ENCODE assay signal across 8 cellular contexts in the genomic region with DNA sequence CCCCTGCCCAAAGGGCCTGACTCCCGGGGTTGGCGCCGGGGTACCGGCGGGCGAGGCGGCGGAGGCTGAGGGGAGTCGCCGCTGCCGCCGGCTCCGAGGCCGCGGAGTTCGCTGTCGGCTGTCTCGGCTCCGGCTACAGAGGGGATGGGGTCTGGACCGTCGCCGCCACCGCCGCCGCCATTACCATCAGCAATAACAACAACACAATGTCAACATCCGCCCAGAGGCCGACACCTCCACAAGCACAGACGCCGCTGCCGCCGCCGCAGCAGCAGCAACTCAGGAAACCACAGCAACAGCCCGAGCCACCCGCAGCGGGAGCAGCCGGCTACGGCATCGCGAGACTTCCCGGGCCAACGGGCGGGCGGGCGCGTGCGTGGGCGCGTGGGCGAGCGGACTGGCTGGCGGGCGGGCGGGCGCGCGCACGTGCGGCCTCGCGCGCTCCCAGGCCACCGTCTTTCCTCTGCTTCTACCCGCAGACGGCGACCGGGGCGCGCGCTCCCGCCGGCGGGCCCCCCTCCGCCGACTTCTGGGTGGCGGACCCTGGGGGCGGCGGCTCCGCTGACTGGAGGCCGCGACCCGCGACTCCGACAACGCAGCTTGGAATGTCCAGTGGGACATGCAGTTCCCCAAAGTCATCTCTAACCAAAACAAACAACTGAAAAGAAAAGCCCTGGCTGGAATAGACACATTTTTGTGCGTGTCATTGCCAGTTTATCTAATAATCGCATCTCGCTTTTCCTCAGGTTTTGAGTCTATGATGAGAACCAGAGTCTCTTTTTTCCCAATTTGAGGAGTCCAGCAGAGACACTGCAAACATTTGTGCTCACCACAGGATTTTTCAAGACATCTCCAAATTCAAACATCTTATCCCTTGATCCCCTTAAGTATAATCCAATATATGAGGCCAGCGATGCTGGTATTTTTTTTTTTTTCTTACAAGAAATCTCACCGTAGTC. TPM values are rescaled to one million over a fixed set of nuclear protein-coding genes. Genes with fewer than 3 reads are reported as not detected.
DNase-seq lines count a peak whose midpoint lies in the region; ATAC-seq and TF ChIP-seq lines count a peak whose summit lies in the region.

A gene (minus strand): TSS at position 289 of the 959 bp plus-strand sequence. CDS start 305 bp downstream, outside the sequence.

- no peak for TF ChIP-seq CTCF in GM20000 (IDR thresholded peaks at IDR 0.05; ENCODE audit: extremely low read depth, missing control alignments)
- TF ChIP-seq CTCF in lower lobe of right lung (IDR thresholded peaks at IDR 0.05) = no peak

- peak within 1 kb of the TSS; percentile 90 for H3K4me3 ChIP-seq in lower lobe of right lung

- H3K9me3 ChIP-seq in lower lobe of right lung = no peaks in the 10 kb centered on the region

- H3K36me3 ChIP-seq in lower lobe of right lung = no peaks in the 10 kb centered on the region

- intact Hi-C loops in lower lobe of right lung (cut with DNase I) = no loop called here

- peak within 1 kb of the TSS; percentile 97 for H3K27ac ChIP-seq in lower lobe of right lung

- no peaks in the 10 kb centered on the region for H3K27me3 ChIP-seq in lower lobe of right lung (ENCODE audit: low read depth)

- peak; percentile 97 for ATAC-seq in lower lobe of right lung

- peak; percentile 85 for DNase-seq in CMK (ENCODE audit: low read depth)
- peak; percentile 96 for DNase-seq in GM20000 (ENCODE audit: low spot score)
- peak; percentile 87 for DNase-seq in HT-29 (ENCODE audit: low spot score)
- peak; percentile 86 for DNase-seq in NK-92 treated with Interleukin-12 subunit alpha and Interleukin-12 subunit beta, amount 100 ng/mL, for 24 hours (lab: John Stamatoyannopoulos, UW)
- peak; percentile 83 to 96 for DNase-seq in activated CD8-positive, alpha-beta memory T cell treated with anti-CD3 and anti-CD28 coated beads for 1 hour (ENCODE audit: extremely low read depth in 1 of 2, low read depth in 1 of 2)
- peak; percentile 95 for DNase-seq in effector CD4-positive, alpha-beta T cell
- peak; percentile 98 for DNase-seq in lower lobe of right lung
- peak; percentile 93 to 94 (median 94) for DNase-seq in stimulated activated CD4-positive, alpha-beta T cell treated with anti-CD3 and anti-CD28 coated beads, TNF-alpha, amount 100 ng/mL, for 1 hour (ENCODE audit: low read depth in 3 of 3, low spot score in 1 of 3)

- peaks cover 53% of the 10 kb centered on the region for H3K4me1 ChIP-seq in lower lobe of right lung

RNA-seq across cellular contexts. Expression of the gene that starts here (rescaled TPM):
- 15.2 and 15.5 TPM in 2 replicates for total RNA-seq in HT-29 (2014; rRNA removed; shearing (Covaris generic))
- total RNA-seq in lower lobe of right lung = 30.1 TPM

Comparison
In these comparisons a context has a peak if more than half of its experiments do, and no peak if none do; other contexts are left out.
1. Peak in every context shown above with its lines: DNase-seq, ATAC-seq, H3K4me3 ChIP-seq and H3K27ac ChIP-seq.